In the genomic region with DNA sequence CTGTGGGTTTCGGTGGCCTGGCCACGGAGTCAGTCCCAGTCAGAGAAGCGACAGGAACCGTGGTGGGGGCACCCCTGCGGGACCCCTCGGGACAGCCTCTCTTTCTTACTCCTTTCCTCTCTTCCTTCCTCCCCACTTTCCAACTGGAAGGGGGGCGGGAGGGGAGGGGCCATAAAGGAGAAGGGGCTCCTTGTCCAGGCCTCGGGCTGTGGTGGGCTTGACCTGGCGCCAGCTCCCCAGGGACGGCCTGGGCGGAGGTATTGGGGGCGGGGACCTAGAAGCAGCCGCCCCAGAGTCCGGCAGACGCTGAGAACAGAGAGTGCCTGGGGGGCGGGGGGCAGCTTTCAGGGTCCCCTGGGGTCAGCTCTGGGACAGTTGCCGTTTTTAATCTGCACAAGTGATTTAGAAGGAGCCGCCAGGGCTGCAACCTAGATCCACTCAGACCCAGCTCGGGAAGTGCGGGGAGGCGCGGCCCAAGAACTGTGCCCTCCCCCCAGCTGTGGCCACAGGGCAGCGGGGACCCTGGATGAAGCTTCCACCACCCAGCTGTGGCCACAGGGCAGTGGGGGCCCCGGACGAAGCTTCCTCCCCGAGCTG, we compare ENCODE assay signal across 12 cellular contexts. TPM values are rescaled to one million over a fixed set of nuclear protein-coding genes. Genes with fewer than 3 reads are reported as not detected.
DNase-seq lines count a peak whose midpoint lies in the region; TF ChIP-seq lines count a peak whose summit lies in the region.
"Had no signal": no experiment of that assay in that cellular context is flagged by ENCODE, and none has a peak within 500 bp of the region (broad histone marks: within the 10 kb centered on the region; RNA-seq: fewer than 3 reads in every experiment).

No MANE protein-coding gene starts in this region.

- no peak for TF ChIP-seq CTCF in smooth muscle cell (IDR thresholded peaks at IDR 0.05; ENCODE audit: borderline replicate concordance, insufficient read depth, poor library complexity, severe bottlenecking)

- no peaks in the 10 kb centered on the region for H3K9me3 ChIP-seq in HUES6 (ENCODE audit: control insufficient read depth, insufficient read depth, low read depth, low read length)
- H3K9me3 ChIP-seq in smooth muscle cell (replicated peaks; ENCODE audit: low read depth): no peaks in the 10 kb centered on the region
- H3K9me3 ChIP-seq: tibial artery had no signal

- H3K27ac ChIP-seq in HUES6 (ENCODE audit: low read depth, low read length) (peak overlapping the region; percentile 79; the same call in 1 of the 2 replicates), cingulate gyrus (ENCODE audit: low read depth, low read length) (peak overlapping the region; percentile 25), layer of hippocampus (ENCODE audit: low read depth, low read length) (peak overlapping the region; percentile 38), smooth muscle cell (ENCODE audit: low read depth) (no peak overlapping the region)

- H4K20me1 ChIP-seq in smooth muscle cell (ENCODE audit: low read depth): no peaks in the 10 kb centered on the region

- H3K36me3 ChIP-seq in HUES6 (ENCODE audit: control insufficient read depth, insufficient read depth, low read length): no peaks in the 10 kb centered on the region
- H3K36me3 ChIP-seq in smooth muscle cell (ENCODE audit: low read depth): no peaks in the 10 kb centered on the region
- H3K36me3 ChIP-seq: tibial artery had no signal

- peaks cover 52% of the 10 kb centered on the region for H3K4me1 ChIP-seq in HUES6 (ENCODE audit: control insufficient read depth, insufficient read depth, low read length)
- H3K4me1 ChIP-seq in smooth muscle cell (ENCODE audit: low read depth): peaks cover 31% of the 10 kb centered on the region

- H3F3A ChIP-seq in smooth muscle cell (ENCODE audit: low read depth): no peaks in the 10 kb centered on the region

- 40% methylated on average over 26 of the region's 26 CpGs for WGBS in smooth muscle cell (ENCODE audit: low lambda C conversion rate)

- H3K4me2 ChIP-seq in smooth muscle cell: peak overlapping the region; percentile 78

- H3K79me2 ChIP-seq in smooth muscle cell (ENCODE audit: low read depth): no peaks in the 10 kb centered on the region

- peak overlapping the region; percentile 47 for H3K4me3 ChIP-seq in HUES6 (ENCODE audit: low read depth, low read length)
- no peak overlapping the region for H3K4me3 ChIP-seq in smooth muscle cell

- DNase-seq in smooth muscle cell (lab: John Stamatoyannopoulos, UW; ENCODE audit: unreplicated experiment) (no peak), KG1 (lab: John Stamatoyannopoulos, UW) (no peak), NCI-H1105 (lab: John Stamatoyannopoulos, UW) (no peak), DMS79 treated with DMSO at 0.1 percent for 48 hours (lab: John Stamatoyannopoulos, UW) (no peak), T-helper 1 cell (no peak)
- DNase-seq: activated CD8-positive, alpha-beta T cell treated with anti-CD3 and anti-CD28 coated beads for 36 hours; MM.1S; stimulated activated CD4-positive, alpha-beta T cell treated with anti-CD3 and anti-CD28 coated beads, Interleukin-12 subunit alpha, Interleukin-12 subunit beta, amount 100 ng/mL, for 4 hours; tibial artery had no signal

- H2AFZ ChIP-seq in smooth muscle cell (ENCODE audit: low read depth): peak overlapping the region; percentile 8

- H3K9ac ChIP-seq in HUES6 (ENCODE audit: low read length) (peak overlapping the region; percentile 57), smooth muscle cell (ENCODE audit: low read depth) (no peak overlapping the region)

- H3K27me3 ChIP-seq in HUES6 (ENCODE audit: control insufficient read depth, insufficient read depth, low read length) (no peaks in the 10 kb centered on the region), layer of hippocampus (ENCODE audit: control insufficient read depth, insufficient read depth, low read length) (peaks cover 15% of the 10 kb centered on the region), smooth muscle cell (ENCODE audit: low read depth) (no peaks in the 10 kb centered on the region)

RNA-seq across cellular contexts. Expression of a gene that starts 6.4 kb away (rescaled TPM):
- not detected in 2 replicates for total RNA-seq in smooth muscle cell
- polyA plus RNA-seq in smooth muscle cell: 0.31 TPM in 1 of 2 replicates, not detected in the other
- total RNA-seq: activated CD8-positive, alpha-beta T cell treated with anti-CD3 and anti-CD28 coated beads for 36 hours had no signal

RNA-seq across cellular contexts. Expression of a gene that starts 10.2 kb away (rescaled TPM):
- 74.0 and 74.4 TPM in 2 replicates for total RNA-seq in smooth muscle cell
- polyA plus RNA-seq in smooth muscle cell: 93.8 and 94.8 TPM in 2 replicates

RNA-seq across cellular contexts. Expression of a gene that starts 23.8 kb away (rescaled TPM):
- 2.7 and 4.5 TPM in 2 replicates for total RNA-seq in smooth muscle cell
- 2.3 and 4.0 TPM in 2 replicates for polyA plus RNA-seq in smooth muscle cell

RNA-seq across cellular contexts. Expression of a gene that starts 40.1 kb away (rescaled TPM):
- total RNA-seq in smooth muscle cell: 21.1 and 24.5 TPM in 2 replicates
- polyA plus RNA-seq in smooth muscle cell: 8.7 TPM in 2 replicates
